8 cellular contexts compared by ENCODE assay signal in genomic region chr9:131707677-131708612, GRCh38. TPM values are rescaled to one million over a fixed set of nuclear protein-coding genes. Genes with fewer than 3 reads are reported as not detected.
DNase-seq lines count a peak whose midpoint lies in the region; ATAC-seq and TF ChIP-seq lines count a peak whose summit lies in the region.

No MANE protein-coding gene starts in this region.

- H3K9me3 ChIP-seq in MG63 (no peaks in the 10 kb centered on the region), hepatocyte (ENCODE audit: low read depth) (no peaks in the 10 kb centered on the region)

- H3K27me3 ChIP-seq in MG63 (no peaks in the 10 kb centered on the region), hepatocyte (no peaks in the 10 kb centered on the region)

- peaks cover 46% of the 10 kb centered on the region for H3K4me1 ChIP-seq in hepatocyte (ENCODE audit: insufficient read depth)

- TF ChIP-seq CTCF in hepatocyte (IDR thresholded peaks at IDR 0.05; ENCODE audit: poor library complexity), result no peak

- H4K20me1 ChIP-seq in hepatocyte (ENCODE audit: insufficient read depth, poor library complexity, severe bottlenecking), result peaks cover 19% of the 10 kb centered on the region

- H3K36me3 ChIP-seq in MG63, result peaks cover 2% of the 10 kb centered on the region; the same call in 1 of the 2 replicates
- no peaks in the 10 kb centered on the region for H3K36me3 ChIP-seq in hepatocyte (replicated peaks; ENCODE audit: insufficient read depth, low read depth)

- H3K27ac Mint-ChIP-seq in activated naive CD8-positive, alpha-beta T cell treated with anti-CD3 and anti-CD28 coated beads, Interleukin-2, amount 50 U/mL, for 24 hours, result peak overlapping the region; percentile 48

- no peak overlapping the region for H2AFZ ChIP-seq in hepatocyte

- H3K79me2 ChIP-seq in hepatocyte, result peaks cover 98% of the 10 kb centered on the region

- 70% methylated on average over 11 of the region's 11 CpGs for WGBS in hepatocyte (ENCODE audit: low lambda C conversion rate, missing lambda C conversion rate)

- H3K9me2 ChIP-seq in hepatocyte (replicated peaks; ENCODE audit: insufficient read depth), result no peaks in the 10 kb centered on the region

- H3K36me3 Mint-ChIP-seq in activated naive CD8-positive, alpha-beta T cell treated with anti-CD3 and anti-CD28 coated beads, Interleukin-2, amount 50 U/mL, for 24 hours (ENCODE audit: low read depth), result peaks cover 9% of the 10 kb centered on the region

- no peaks in the 10 kb centered on the region for H3K9me3 Mint-ChIP-seq in activated naive CD8-positive, alpha-beta T cell treated with anti-CD3 and anti-CD28 coated beads, Interleukin-2, amount 50 U/mL, for 24 hours

- H3K4me3 ChIP-seq in MG63 (no peak overlapping the region; the same call in 1 of the 2 replicates), hepatocyte (no peak overlapping the region)

- H3K4me2 ChIP-seq in hepatocyte, result no peak overlapping the region

- H3K4me3 Mint-ChIP-seq in activated naive CD8-positive, alpha-beta T cell treated with anti-CD3 and anti-CD28 coated beads, Interleukin-2, amount 50 U/mL, for 24 hours, result peak overlapping the region; percentile 5

- peak; percentile 71 for DNase-seq in DMS53 treated with DMSO at 0.1 percent for 48 hours (lab: John Stamatoyannopoulos, UW; ENCODE audit: unreplicated experiment)
- DNase-seq in MG63, result peak; percentile 52
- DNase-seq in activated naive CD8-positive, alpha-beta T cell treated with anti-CD3 and anti-CD28 coated beads, Interleukin-2, amount 50 U/mL, for 24 hours, result no peak
- no peak for DNase-seq in hepatocyte (ENCODE audit: low spot score)
- no peak for DNase-seq in T-helper 9 cell
- DNase-seq in GM19240 (ENCODE audit: insufficient read length, low spot score), result no peak
- DNase-seq in NCI-H2171 (lab: John Stamatoyannopoulos, UW), result no peak

- no peaks in the 10 kb centered on the region for H3K27me3 Mint-ChIP-seq in activated naive CD8-positive, alpha-beta T cell treated with anti-CD3 and anti-CD28 coated beads, Interleukin-2, amount 50 U/mL, for 24 hours

- H3K27ac ChIP-seq in hepatocyte (peak overlapping the region; percentile 39), temporal lobe (ENCODE audit: low read depth, low read length) (peak overlapping the region; percentile 34)

- ATAC-seq in activated naive CD8-positive, alpha-beta T cell treated with anti-CD3 and anti-CD28 coated beads, Interleukin-2, amount 50 U/mL, for 24 hours, result no peak

- peaks cover 91% of the 10 kb centered on the region for H3K4me1 Mint-ChIP-seq in activated naive CD8-positive, alpha-beta T cell treated with anti-CD3 and anti-CD28 coated beads, Interleukin-2, amount 50 U/mL, for 24 hours

RNA-seq across cellular contexts. Expression of gene RAPGEF1, which starts 31.9 kb away (rescaled TPM):
- 19.0 and 31.3 TPM in 2 replicates for total RNA-seq in MG63 (2014; rRNA removed; shearing (Covaris generic); ENCODE audit: low replicate concordance)
- total RNA-seq in hepatocyte (26.2 and 27.5 TPM in 2 replicates), temporal lobe (49.9 TPM)
- 24.8 and 29.7 TPM in 2 replicates for polyA plus RNA-seq in hepatocyte

Comparison
In these comparisons a context has a peak if more than half of its experiments do, and no peak if none do; other contexts are left out.
1. DNase-seq: peak in DMS53 treated with DMSO at 0.1 percent for 48 hours (single experiment) and MG63 (single experiment); none in activated naive CD8-positive, alpha-beta T cell treated with anti-CD3 and anti-CD28 coated beads, Interleukin-2, amount 50 U/mL, for 24 hours (single experiment), hepatocyte (single experiment), T-helper 9 cell (single experiment), GM19240 (single experiment) and NCI-H2171 (single experiment).